In the genomic region with DNA sequence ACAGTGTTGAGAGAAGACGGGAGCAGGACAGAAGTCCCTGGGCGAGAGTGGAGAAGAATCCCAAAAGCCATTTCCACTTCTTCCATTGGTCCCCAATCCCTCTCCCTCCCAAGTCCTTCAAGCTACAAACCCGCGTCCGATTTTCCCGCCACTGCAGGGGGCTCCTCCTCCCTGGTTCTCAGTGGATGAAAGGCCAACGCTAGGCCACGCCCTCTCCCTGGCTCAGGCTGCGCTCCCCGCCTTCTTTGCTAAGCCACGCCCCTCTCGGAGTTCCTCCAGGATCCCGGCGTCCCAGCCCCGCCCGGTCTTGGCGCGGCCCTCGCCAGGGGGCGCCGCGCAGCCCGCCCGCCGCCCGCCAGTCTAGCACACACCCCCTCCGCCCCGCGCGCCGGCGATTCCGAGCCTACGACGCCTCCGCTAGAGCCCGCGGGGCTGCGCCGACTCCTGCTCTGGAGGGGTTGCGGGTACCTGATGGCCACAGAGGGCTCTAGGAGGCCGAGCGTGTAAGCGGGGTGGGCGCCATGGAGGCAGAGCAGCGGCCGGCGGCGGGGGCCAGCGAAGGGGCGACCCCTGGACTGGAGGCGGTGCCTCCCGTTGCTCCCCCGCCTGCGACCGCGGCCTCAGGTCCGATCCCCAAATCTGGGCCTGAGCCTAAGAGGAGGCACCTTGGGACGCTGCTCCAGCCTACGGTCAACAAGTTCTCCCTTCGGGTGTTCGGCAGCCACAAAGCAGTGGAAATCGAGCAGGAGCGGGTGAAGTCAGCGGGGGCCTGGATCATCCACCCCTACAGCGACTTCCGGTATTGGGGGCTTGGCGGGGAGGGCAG, we compare ENCODE assay signal across 8 cellular contexts. TPM values are rescaled to one million over a fixed set of nuclear protein-coding genes. Genes with fewer than 3 reads are reported as not detected.
DNase-seq lines count a peak whose midpoint lies in the region; ATAC-seq and TF ChIP-seq lines count a peak whose summit lies in the region.

TSS of gene HCN3 (plus strand) at position 394 of the 826 bp plus-strand sequence. CDS start at position 522, 128 bp downstream.

- H3K36me3 Mint-ChIP-seq in activated naive CD4-positive, alpha-beta T cell treated with anti-CD3 and anti-CD28 coated beads, Interleukin-2, amount 50 U/mL, for 72 hours, result peaks cover 8 to 12% of the 10 kb centered on the region in 2 donors
- no peaks in the 10 kb centered on the region for H3K36me3 Mint-ChIP-seq in osteocyte (ENCODE audit: unreplicated experiment)

- H3K27ac ChIP-seq in thoracic aorta, result peak within 1 kb of the TSS; percentile 48 to 52

- H3K27ac Mint-ChIP-seq in activated naive CD4-positive, alpha-beta T cell treated with anti-CD3 and anti-CD28 coated beads, Interleukin-2, amount 50 U/mL, for 72 hours, result no peak within 1 kb of the TSS
- no peak within 1 kb of the TSS for H3K27ac Mint-ChIP-seq in osteocyte (ENCODE audit: unreplicated experiment)

- no peaks in the 10 kb centered on the region for H3K27me3 Mint-ChIP-seq in osteocyte (ENCODE audit: unreplicated experiment)

- ATAC-seq in HG02642 (IDR thresholded peaks at IDR 0.05; ENCODE audit: poor library complexity, unreplicated experiment), result peak; percentile 75
- ATAC-seq in SK-N-SH treated with all-trans-retinoic acid at 6 μM for 48 hours, result peak; percentile 80
- ATAC-seq in activated naive CD4-positive, alpha-beta T cell treated with anti-CD3 and anti-CD28 coated beads, Interleukin-2, amount 50 U/mL, for 72 hours, result peak; percentile 72 to 73
- peak; percentile 95 for ATAC-seq in thoracic aorta (ENCODE audit: insufficient number of reproducible peaks, low FRiP score, low read depth)

- H3K4me1 ChIP-seq in thoracic aorta (ENCODE audit: control insufficient read depth in 1 of 2, low read depth in 2 of 2), result peaks cover 13 to 24% of the 10 kb centered on the region in 2 donors

- no peaks in the 10 kb centered on the region for H3K9me3 ChIP-seq in thoracic aorta

- H3K4me3 ChIP-seq in GM08714 (ENCODE audit: low read length), result peak within 1 kb of the TSS; percentile 72
- H3K4me3 ChIP-seq in thoracic aorta, result peak within 1 kb of the TSS; percentile 89

- H3K27me3 ChIP-seq in thoracic aorta (replicated peaks; ENCODE audit: insufficient read depth), result no peaks in the 10 kb centered on the region

- peak; percentile 89 for TF ChIP-seq CTCF in osteocyte (IDR thresholded peaks at IDR 0.05)
- peak; percentile 56 for TF ChIP-seq CTCF in thoracic aorta (IDR thresholded peaks at IDR 0.05)

- H3K4me1 Mint-ChIP-seq in osteocyte (ENCODE audit: unreplicated experiment), result peaks cover 20% of the 10 kb centered on the region

- peak; percentile 97 for DNase-seq in NCI-H1105 (lab: John Stamatoyannopoulos, UW)
- DNase-seq in activated naive CD4-positive, alpha-beta T cell treated with anti-CD3 and anti-CD28 coated beads, Interleukin-2, amount 50 U/mL, for 72 hours (ENCODE audit: low spot score in 2 of 2), result peak; percentile 95 to 96
- DNase-seq in head of caudate nucleus, result peak; percentile 96 to 100 (median 99)
- peak; percentile 99 for DNase-seq in osteocyte (ENCODE audit: extremely low spot score, unreplicated experiment)
- peak; percentile 89 for DNase-seq in thoracic aorta (ENCODE audit: low spot score)

- H3K4me3 Mint-ChIP-seq in osteocyte (ENCODE audit: unreplicated experiment), result peak within 1 kb of the TSS; percentile 76

- peaks cover 0 to 6% of the 10 kb centered on the region in 2 donors for H3K9me3 Mint-ChIP-seq in activated naive CD4-positive, alpha-beta T cell treated with anti-CD3 and anti-CD28 coated beads, Interleukin-2, amount 50 U/mL, for 72 hours
- no peaks in the 10 kb centered on the region for H3K9me3 Mint-ChIP-seq in osteocyte (ENCODE audit: unreplicated experiment)

- intact Hi-C loops in head of caudate nucleus (cut with DNase I), result loop anchor here (5.0 kb wide), 1 partner anchor 45 kb away; the partner anchor contains the start of gene RUSC1

- no peaks in the 10 kb centered on the region for H3K36me3 ChIP-seq in thoracic aorta

TF ChIP-seq in SK-N-SH treated with all-trans-retinoic acid at 6 μM for 48 hours, 23 proteins besides CTCF, POLR2A, EP300 and RAD21:
- TF ChIP-seq ZFP3 (CRISPR knock-in tag; IDR thresholded peaks at IDR 0.05), result peak; percentile 59; the same call in 1 of the 2 replicates
- no peak for TF ChIP-seq RARB (CRISPR knock-in tag; IDR thresholded peaks at IDR 0.05)

RNA-seq across cellular contexts. Expression of gene HCN3, which starts in this region (rescaled TPM):
- total RNA-seq in activated naive CD4-positive, alpha-beta T cell treated with anti-CD3 and anti-CD28 coated beads, Interleukin-2, amount 50 U/mL, for 72 hours, result 1 to 10 TPM; 3.9 to 4.8 TPM
- total RNA-seq in osteocyte (3.7 and 4.1 TPM in 2 replicates), thoracic aorta (1 to 10 TPM in 1 of 2 donors, under 1 TPM in 1; 0.92 to 1.9 TPM)

Comparison
In these comparisons a context has a peak if more than half of its experiments do, and no peak if none do; other contexts are left out.
1. Peak in every context shown above with its lines: DNase-seq, ATAC-seq, H3K4me3 ChIP-seq and H3K27ac ChIP-seq.